ENCODE assay signal across 15 cellular contexts in genomic region chrX:148535639-148536038, GRCh38.
"Had no signal": no experiment of that assay in that cellular context is flagged by ENCODE, and none has a peak within 500 bp of the region (broad histone marks: within the 10 kb centered on the region; RNA-seq: fewer than 3 reads in every experiment).

No MANE protein-coding gene starts in this region.

- H3K27ac Mint-ChIP-seq: activated CD4-positive, alpha-beta memory T cell treated with anti-CD3 and anti-CD28 coated beads, Interleukin-2, amount 10 ng/mL, durations not matched to agents 7 days and 5 days; activated naive CD4-positive, alpha-beta T cell treated with anti-CD3 and anti-CD28 coated beads, Interleukin-2, amount 50 U/mL, for 24 hours; activated T-cell treated with anti-CD3 and anti-CD28 coated beads, Interleukin-2, amount 50 U/mL, for 24 hours; stimulated activated naive CD8-positive, alpha-beta T cell treated with anti-CD3 and anti-CD28 coated beads, Interleukin-15, Interleukin-2, amounts not matched to agents 100 ng/mL and 50 ng/mL, for 24 hours; T-helper 17 cell; type B pancreatic cell; WTC11 had no signal

- H3K9me3 Mint-ChIP-seq: activated CD4-positive, alpha-beta memory T cell treated with anti-CD3 and anti-CD28 coated beads, Interleukin-2, amount 10 ng/mL, durations not matched to agents 7 days and 5 days; activated naive CD4-positive, alpha-beta T cell treated with anti-CD3 and anti-CD28 coated beads, Interleukin-2, amount 50 U/mL, for 24 hours; activated T-cell treated with anti-CD3 and anti-CD28 coated beads, Interleukin-2, amount 50 U/mL, for 24 hours; stimulated activated naive CD8-positive, alpha-beta T cell treated with anti-CD3 and anti-CD28 coated beads, Interleukin-15, Interleukin-2, amounts not matched to agents 100 ng/mL and 50 ng/mL, for 24 hours; type B pancreatic cell; WTC11 had no signal

- H3K4me3 Mint-ChIP-seq: activated CD4-positive, alpha-beta memory T cell treated with anti-CD3 and anti-CD28 coated beads, Interleukin-2, amount 10 ng/mL, durations not matched to agents 7 days and 5 days; activated naive CD4-positive, alpha-beta T cell treated with anti-CD3 and anti-CD28 coated beads, Interleukin-2, amount 50 U/mL, for 24 hours; activated T-cell treated with anti-CD3 and anti-CD28 coated beads, Interleukin-2, amount 50 U/mL, for 24 hours; stimulated activated naive CD8-positive, alpha-beta T cell treated with anti-CD3 and anti-CD28 coated beads, Interleukin-15, Interleukin-2, amounts not matched to agents 100 ng/mL and 50 ng/mL, for 24 hours; T-helper 17 cell; type B pancreatic cell; WTC11 had no signal

- H3K36me3 ChIP-seq: adrenal gland, right lobe of liver, suprapubic skin had no signal

- DNase-seq: activated CD4-positive, alpha-beta memory T cell treated with anti-CD3 and anti-CD28 coated beads, Interleukin-2, amount 10 ng/mL, durations not matched to agents 7 days and 5 days; activated CD4-positive, alpha-beta T cell treated with anti-CD3 and anti-CD28 coated beads for 4 hours; activated effector memory CD4-positive, alpha-beta T cell treated with Interleukin-2 at 50 U/mL for 16 hours; activated T-cell treated with anti-CD3 and anti-CD28 coated beads, Interleukin-2, amount 50 U/mL, for 24 hours; adrenal gland; dorsolateral prefrontal cortex; head of caudate nucleus; psoas muscle; right lobe of liver; T-helper 17 cell had no signal

- H3K4me1 ChIP-seq: adrenal gland, psoas muscle, right lobe of liver, suprapubic skin had no signal

- H3K36me3 Mint-ChIP-seq: activated naive CD4-positive, alpha-beta T cell treated with anti-CD3 and anti-CD28 coated beads, Interleukin-2, amount 50 U/mL, for 24 hours; type B pancreatic cell; WTC11 had no signal

- H3K4me1 Mint-ChIP-seq: activated CD4-positive, alpha-beta memory T cell treated with anti-CD3 and anti-CD28 coated beads, Interleukin-2, amount 10 ng/mL, durations not matched to agents 7 days and 5 days; activated naive CD4-positive, alpha-beta T cell treated with anti-CD3 and anti-CD28 coated beads, Interleukin-2, amount 50 U/mL, for 24 hours; T-helper 17 cell had no signal

- H3K27me3 Mint-ChIP-seq: activated CD4-positive, alpha-beta memory T cell treated with anti-CD3 and anti-CD28 coated beads, Interleukin-2, amount 10 ng/mL, durations not matched to agents 7 days and 5 days; activated naive CD4-positive, alpha-beta T cell treated with anti-CD3 and anti-CD28 coated beads, Interleukin-2, amount 50 U/mL, for 24 hours; stimulated activated naive CD8-positive, alpha-beta T cell treated with anti-CD3 and anti-CD28 coated beads, Interleukin-15, Interleukin-2, amounts not matched to agents 100 ng/mL and 50 ng/mL, for 24 hours; T-helper 17 cell; type B pancreatic cell had no signal

- H3K27me3 ChIP-seq: adrenal gland, right lobe of liver, suprapubic skin had no signal

- H3K9me3 ChIP-seq: adrenal gland, psoas muscle, right lobe of liver, suprapubic skin had no signal

- H3K27ac ChIP-seq: adrenal gland, dorsolateral prefrontal cortex, psoas muscle, right lobe of liver, suprapubic skin had no signal

- H3K4me3 ChIP-seq: adrenal gland, dorsolateral prefrontal cortex, psoas muscle, right lobe of liver, suprapubic skin had no signal
